8 cellular contexts compared by ENCODE assay signal in the genomic region with DNA sequence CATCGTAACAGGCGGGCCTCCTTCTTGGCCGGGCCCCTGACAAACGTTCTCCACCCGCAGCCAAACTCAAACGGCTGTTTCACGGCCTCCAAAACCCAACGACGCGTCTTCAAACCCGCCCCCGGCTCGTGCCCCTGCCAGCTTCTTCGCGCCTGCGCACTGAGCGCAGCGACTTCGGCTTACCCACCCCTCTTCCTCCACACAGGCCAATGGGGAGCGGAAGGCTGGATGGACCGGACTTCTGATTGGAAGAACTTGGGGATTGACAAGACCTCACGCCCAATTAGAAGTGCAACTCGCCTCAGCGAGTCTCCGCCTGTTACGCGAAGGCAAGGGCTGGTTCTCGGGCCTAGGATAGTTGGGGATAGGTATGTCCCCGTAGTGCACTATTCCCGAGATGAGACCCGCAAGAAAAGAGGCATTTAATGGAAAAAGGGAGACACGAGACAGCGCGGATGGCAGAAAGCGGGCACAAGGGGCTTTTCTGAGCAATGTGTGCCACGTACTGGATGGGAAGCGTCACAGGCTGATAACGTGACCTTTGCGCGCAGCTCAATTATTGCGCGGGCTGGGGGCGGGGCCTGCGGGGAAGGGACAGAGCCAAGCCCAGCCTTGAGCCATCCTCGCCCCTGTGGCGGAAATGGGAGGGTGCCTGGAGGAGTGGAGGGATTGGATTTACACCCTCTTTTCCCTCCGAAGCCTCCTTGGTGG. TPM values are rescaled to one million over a fixed set of nuclear protein-coding genes. Genes with fewer than 3 reads are reported as not detected.
A peak's percentile ranks its signal among the peaks of the same experiment; 100 is the strongest.
DNase-seq lines count a peak whose midpoint lies in the region; ATAC-seq and TF ChIP-seq lines count a peak whose summit lies in the region.

TSS of gene LAPTM4A (minus strand) at position 111 of the 711 bp plus-strand sequence. CDS start at position 3, 108 bp downstream.

- peak; percentile 94 for ATAC-seq in HG02884 (IDR thresholded peaks at IDR 0.05; ENCODE audit: unreplicated experiment)
- ATAC-seq in heart right ventricle: peak; percentile 96 to 98 (median 98)
- ATAC-seq in upper lobe of right lung: peak; percentile 97

- DNase-seq in NCI-H146 treated with DMSO at 0.1 percent for 48 hours (lab: John Stamatoyannopoulos, UW; ENCODE audit: unreplicated experiment): peak; percentile 95
- peak; percentile 96 to 99 (median 97) for DNase-seq in T-helper 1 cell
- DNase-seq in amniotic stem cell (lab: John Stamatoyannopoulos, UW): peak; percentile 99
- DNase-seq in heart right ventricle: peak; percentile 98 to 99
- DNase-seq in posterior vena cava (ENCODE audit: low spot score): peak; percentile 99
- peak; percentile 99 for DNase-seq in upper lobe of right lung

- H3K9me3 ChIP-seq in heart right ventricle (no peaks in the 10 kb centered on the region), upper lobe of right lung (no peaks in the 10 kb centered on the region)

- peaks cover 0 to 7% (median 0%) of the 10 kb centered on the region in 7 donors for H3K27me3 ChIP-seq in heart right ventricle
- H3K27me3 ChIP-seq in upper lobe of right lung: no peaks in the 10 kb centered on the region

- H3K4me3 ChIP-seq in heart right ventricle (peak within 1 kb of the TSS; percentile 48 to 91 (median 69)), upper lobe of right lung (peak within 1 kb of the TSS; percentile 84)

- 0 to 1% methylated on average over 47 of the region's 47 CpGs for WGBS in heart right ventricle, 2 donors

- TF ChIP-seq CTCF in heart right ventricle (IDR thresholded peaks at IDR 0.05): peak in 4 of 9 donors; percentile 11 to 25 (median 15)
- TF ChIP-seq CTCF in upper lobe of right lung (IDR thresholded peaks at IDR 0.05): peak; percentile 10

- no peaks in the 10 kb centered on the region for H3K36me3 ChIP-seq in heart right ventricle
- no peaks in the 10 kb centered on the region for H3K36me3 ChIP-seq in upper lobe of right lung

- peak; percentile 66 for TF ChIP-seq POLR2A in GM15510 (IDR thresholded peaks at IDR 0.05; ENCODE audit: borderline replicate concordance, extremely low read depth, insufficient read length)

- peaks cover 0 to 44% (median 30%) of the 10 kb centered on the region in 9 donors for H3K4me1 ChIP-seq in heart right ventricle
- H3K4me1 ChIP-seq in upper lobe of right lung: peaks cover 34% of the 10 kb centered on the region

- intact Hi-C loops in heart right ventricle (cut with DNase I): loop anchor here in 4 of 10 donors (2.0 to 5.0 kb wide), 4 partner anchors 19 to 149 kb away; partner anchors contain the start of gene TTC32 (in 1 of the 4)
- intact Hi-C loops in posterior vena cava (cut with DNase I): loop anchor here in 1 of 2 donors (5.0 kb wide), 1 partner anchor 41 kb away; no protein-coding TSS in a partner anchor
- intact Hi-C loops in upper lobe of right lung (cut with DNase I): no loop called here

- peak within 1 kb of the TSS; percentile 87 to 99 (median 98) for H3K27ac ChIP-seq in heart right ventricle
- H3K27ac ChIP-seq in upper lobe of right lung: peak within 1 kb of the TSS; percentile 98

RNA-seq across cellular contexts. Expression of gene LAPTM4A, which starts in this region (rescaled TPM):
- total RNA-seq in heart right ventricle: 100 to 1,000 TPM; 138 to 325 (median 183) TPM
- 100 to 1,000 TPM in 1 of 2 donors, 10 to 100 TPM in 1; 83.3 to 208 TPM for polyA plus RNA-seq in heart right ventricle
- 100 to 1,000 TPM; 199 to 230 TPM for total RNA-seq in posterior vena cava
- total RNA-seq in upper lobe of right lung: 245 TPM

Comparison
In these comparisons a context has a peak if more than half of its experiments do, and no peak if none do; other contexts are left out.
1. Peak in every context shown above with its lines: DNase-seq, ATAC-seq, H3K4me3 ChIP-seq and H3K27ac ChIP-seq.